ENCODE assay signal across 10 cellular contexts in genomic region chr11:111718436-111719325, GRCh38. TPM values are rescaled to one million over a fixed set of nuclear protein-coding genes. Genes with fewer than 3 reads are reported as not detected.
DNase-seq lines count a peak whose midpoint lies in the region; ATAC-seq and TF ChIP-seq lines count a peak whose summit lies in the region.
"Had no signal": no experiment of that assay in that cellular context is flagged by ENCODE, and none has a peak within 500 bp of the region (broad histone marks: within the 10 kb centered on the region; RNA-seq: fewer than 3 reads in every experiment).

No MANE protein-coding gene starts in this region.

- peaks cover 26% of the 10 kb centered on the region for H3K4me1 Mint-ChIP-seq in MCF 10A (ENCODE audit: insufficient read depth, unreplicated experiment)
- H3K4me1 Mint-ChIP-seq: activated naive CD4-positive, alpha-beta T cell treated with anti-CD3 and anti-CD28 coated beads, Interleukin-2, amount 50 U/mL, for 24 hours had no signal

- POLR2A ChIA-PET in MCF 10A (lab: Yijun Ruan, JAX) = interaction anchor here (0.9 to 1.6 kb wide), 2 partner anchors 12 to 19 kb away, joined by 3 to 7 read pairs; no protein-coding TSS in a partner anchor

- DNase-seq in HK-2 (ENCODE audit: unreplicated experiment) = peak; percentile 35
- peak; percentile 81 for DNase-seq in MCF 10A (ENCODE audit: unreplicated experiment)
- DNase-seq in kidney glomerular epithelial cell (lab: John Stamatoyannopoulos, UW) = peak; percentile 32
- peak; percentile 61 for DNase-seq in stromal cell of bone marrow (ENCODE audit: low read depth)
- DNase-seq in GDM1 (lab: John Stamatoyannopoulos, UW) = no peak
- DNase-seq in NCI-H1417 treated with DMSO at 0.1 percent for 48 hours (lab: John Stamatoyannopoulos, UW) = no peak
- no peak for DNase-seq in Kasumi-1 (lab: John Stamatoyannopoulos, UW)

- no TSS peak for BruUV-seq in MCF 10A (replicated peaks; lab: Mats Ljungman, UMichigan)

- no peak overlapping the region for H3K4me3 Mint-ChIP-seq in MCF 10A (ENCODE audit: unreplicated experiment)
- H3K4me3 Mint-ChIP-seq: activated naive CD4-positive, alpha-beta T cell treated with anti-CD3 and anti-CD28 coated beads, Interleukin-2, amount 50 U/mL, for 24 hours; T-helper 1 cell treated with Interleukin-12 subunit alpha and Interleukin-12 subunit beta and Interleukin-4 antibody, amounts not matched to agents 30 μg/mL and 1 μg/mL, for 36 hours had no signal

- H3K27me3 Mint-ChIP-seq in MCF 10A (ENCODE audit: insufficient read depth, unreplicated experiment) = no peaks in the 10 kb centered on the region
- H3K27me3 Mint-ChIP-seq: activated naive CD4-positive, alpha-beta T cell treated with anti-CD3 and anti-CD28 coated beads, Interleukin-2, amount 50 U/mL, for 24 hours had no signal

- H3K36me3 Mint-ChIP-seq in MCF 10A (ENCODE audit: insufficient read depth, unreplicated experiment) = peaks cover 40% of the 10 kb centered on the region

- CTCF ChIA-PET in MCF 10A (lab: Yijun Ruan, JAX) = interaction anchor here (0.6 to 2.4 kb wide), 3 partner anchors 14 to 114 kb away, joined by 3 to 10 read pairs (median 4); no protein-coding TSS in a partner anchor

- ATAC-seq in HG02623 (IDR thresholded peaks at IDR 0.05; ENCODE audit: unreplicated experiment) = no peak

- no peak for TF ChIP-seq CTCF in MCF 10A (IDR thresholded peaks at IDR 0.05; ENCODE audit: unreplicated experiment)

- H3K27ac Mint-ChIP-seq in MCF 10A (ENCODE audit: low read depth, unreplicated experiment) = peak overlapping the region; percentile 89
- H3K27ac Mint-ChIP-seq: activated naive CD4-positive, alpha-beta T cell treated with anti-CD3 and anti-CD28 coated beads, Interleukin-2, amount 50 U/mL, for 24 hours had no signal

- H3K9me3 Mint-ChIP-seq in MCF 10A (ENCODE audit: unreplicated experiment) = no peaks in the 10 kb centered on the region
- H3K9me3 Mint-ChIP-seq: activated naive CD4-positive, alpha-beta T cell treated with anti-CD3 and anti-CD28 coated beads, Interleukin-2, amount 50 U/mL, for 24 hours; T-helper 1 cell treated with Interleukin-12 subunit alpha and Interleukin-12 subunit beta and Interleukin-4 antibody, amounts not matched to agents 30 μg/mL and 1 μg/mL, for 36 hours had no signal

- intact Hi-C loops in MCF 10A (cut with micrococcal nuclease) = loop anchor here (5.0 kb wide), 1 partner anchor 116 kb away; the partner anchor contains the start of gene SIK2

RNA-seq across cellular contexts. Expression of gene PPP2R1B, which starts 47.5 kb away (rescaled TPM):
- 27.3 and 35.7 TPM in 2 replicates for total RNA-seq in MCF 10A (2022)

Comparison
In these comparisons a context has a peak if more than half of its experiments do, and no peak if none do; other contexts are left out.
1. DNase-seq: peak in HK-2 (single experiment), MCF 10A (single experiment), kidney glomerular epithelial cell (single experiment) and stromal cell of bone marrow (single experiment); none in GDM1 (single experiment), NCI-H1417 treated with DMSO at 0.1 percent for 48 hours (single experiment) and Kasumi-1 (0 of 2).